ENCODE assay signal across 9 cellular contexts in the genomic region with DNA sequence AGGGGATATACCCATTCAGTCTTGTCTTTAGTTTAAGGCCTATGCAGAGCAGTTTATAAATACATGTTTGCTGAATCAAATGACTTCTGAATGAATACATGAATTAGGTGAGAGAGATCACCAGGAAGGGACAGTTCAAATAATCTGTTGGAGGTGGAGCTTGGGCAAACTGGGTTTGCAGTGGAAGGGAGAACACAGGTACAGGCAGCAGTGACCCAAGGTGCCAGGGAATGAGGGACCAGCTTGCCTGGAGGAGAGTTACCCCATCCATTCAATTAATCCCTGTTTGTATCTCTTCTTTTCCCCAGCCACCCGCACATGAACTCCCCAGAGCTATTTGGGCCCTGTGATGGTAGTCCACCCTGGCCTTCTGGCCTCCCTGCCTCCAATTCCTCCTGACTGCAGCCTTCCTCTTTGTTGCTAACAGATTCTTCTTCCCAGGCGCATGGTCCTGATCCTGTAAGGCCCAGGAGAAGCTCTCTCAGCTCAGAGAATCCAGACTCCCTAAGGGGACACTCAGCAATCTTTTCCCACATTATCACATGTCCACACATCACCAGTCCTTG. TPM values are rescaled to one million over a fixed set of nuclear protein-coding genes. Genes with fewer than 3 reads are reported as not detected.
DNase-seq lines count a peak whose midpoint lies in the region; ATAC-seq and TF ChIP-seq lines count a peak whose summit lies in the region.
"Had no signal": no experiment of that assay in that cellular context is flagged by ENCODE, and none has a peak within 500 bp of the region (broad histone marks: within the 10 kb centered on the region; RNA-seq: fewer than 3 reads in every experiment).

No MANE protein-coding gene starts in this region.

- H3K27me3 ChIP-seq in GM23248 (replicated peaks; ENCODE audit: insufficient read depth): no peaks in the 10 kb centered on the region

- H3K36me3 ChIP-seq in GM23248 (ENCODE audit: low read depth): no peaks in the 10 kb centered on the region

- in situ Hi-C loops in GM23248 (cut with MboI): no loop called here

- no peak overlapping the region for H3K9ac ChIP-seq in GM23248

- peak; percentile 9 for DNase-seq in DMS 273 (lab: John Stamatoyannopoulos, UW; ENCODE audit: unreplicated experiment)
- DNase-seq in DMS 273 treated with DMSO at 0.1 percent for 48 hours (lab: John Stamatoyannopoulos, UW): no peak
- DNase-seq in GM23248: peak; percentile 13
- DNase-seq in activated naive CD8-positive, alpha-beta T cell treated with anti-CD3 and anti-CD28 coated beads for 36 hours: no peak
- no peak for DNase-seq in natural killer cell
- DNase-seq in RKO (ENCODE audit: low spot score): no peak
- no peak for DNase-seq in NCI-H2081 treated with DMSO at 0.1 percent for 48 hours (lab: John Stamatoyannopoulos, UW)

- H3K79me2 ChIP-seq in GM23248 (ENCODE audit: insufficient read depth): peaks cover 15% of the 10 kb centered on the region

- no peak overlapping the region for H2AFZ ChIP-seq in GM23248

- 100% methylated on average over 2 of the region's 2 CpGs for WGBS in GM23248 (ENCODE audit: low coverage in 1 of 2, low lambda C conversion rate in 2 of 2, missing lambda C conversion rate in 2 of 2), 2 experiments

- no peak overlapping the region for H3K4me2 ChIP-seq in GM23248 (ENCODE audit: unreplicated experiment)

- no peak overlapping the region for H3K4me3 ChIP-seq in GM23248

- intact Hi-C loops in natural killer cell (cut with micrococcal nuclease): no loop called here

- H3K27ac Mint-ChIP-seq in activated naive CD8-positive, alpha-beta T cell treated with anti-CD3 and anti-CD28 coated beads for 36 hours: no peak overlapping the region
- peak overlapping the region; percentile 82 to 90 for H3K27ac Mint-ChIP-seq in natural killer cell

- H3K4me1 Mint-ChIP-seq in activated naive CD8-positive, alpha-beta T cell treated with anti-CD3 and anti-CD28 coated beads for 36 hours: peaks cover 30% of the 10 kb centered on the region
- H3K4me1 Mint-ChIP-seq in natural killer cell: peaks cover 63 to 71% of the 10 kb centered on the region in 2 donors

- ATAC-seq in natural killer cell (no peak), GM21515 (IDR thresholded peaks at IDR 0.05; ENCODE audit: unreplicated experiment) (no peak)

- H3K4me1 ChIP-seq in GM23248 (ENCODE audit: insufficient read depth): peaks cover 14% of the 10 kb centered on the region; the same call in 1 of the 2 replicates

- no peak overlapping the region for H3K27ac ChIP-seq in GM23248
- H3K27ac ChIP-seq: 22Rv1 had no signal

- peaks cover 18% of the 10 kb centered on the region for H3K36me3 Mint-ChIP-seq in activated naive CD8-positive, alpha-beta T cell treated with anti-CD3 and anti-CD28 coated beads for 36 hours
- peaks cover 5% of the 10 kb centered on the region for H3K36me3 Mint-ChIP-seq in natural killer cell

- no peaks in the 10 kb centered on the region for H4K20me1 ChIP-seq in GM23248 (ENCODE audit: insufficient read depth)

- peaks cover 9% of the 10 kb centered on the region for H3K9me3 Mint-ChIP-seq in activated naive CD8-positive, alpha-beta T cell treated with anti-CD3 and anti-CD28 coated beads for 36 hours
- peaks cover 3 to 4% of the 10 kb centered on the region in 2 donors for H3K9me3 Mint-ChIP-seq in natural killer cell

- no peaks in the 10 kb centered on the region for H3K9me3 ChIP-seq in GM23248 (ENCODE audit: low read depth)

- TF ChIP-seq CTCF in natural killer cell (IDR thresholded peaks at IDR 0.05): no peak

- H3F3A ChIP-seq in GM23248 (ENCODE audit: insufficient read depth): no peaks in the 10 kb centered on the region

- peaks cover 13% of the 10 kb centered on the region for H3K27me3 Mint-ChIP-seq in activated naive CD8-positive, alpha-beta T cell treated with anti-CD3 and anti-CD28 coated beads for 36 hours
- peaks cover 0 to 3% of the 10 kb centered on the region in 2 donors for H3K27me3 Mint-ChIP-seq in natural killer cell (ENCODE audit: low read depth in 2 of 2)

- H3K9me2 ChIP-seq in GM23248 (ENCODE audit: insufficient read depth): no peaks in the 10 kb centered on the region

- H3K4me3 Mint-ChIP-seq in activated naive CD8-positive, alpha-beta T cell treated with anti-CD3 and anti-CD28 coated beads for 36 hours: peak overlapping the region; percentile 77
- peak overlapping the region; percentile 86 for H3K4me3 Mint-ChIP-seq in natural killer cell

RNA-seq across cellular contexts. Expression of gene CD58, which starts 1.8 kb away (rescaled TPM):
- total RNA-seq in GM23248 (2014; rRNA removed; shearing (Covaris generic)): 14.1 and 16.9 TPM in 2 replicates
- polyA plus RNA-seq in GM23248 (2016; fragmentation: Nextera tagmentation; extraction: Ambion mirVana): 30.0 and 31.7 TPM in 2 replicates
- 1 to 10 TPM; 8.1 to 8.2 TPM for total RNA-seq in activated naive CD8-positive, alpha-beta T cell treated with anti-CD3 and anti-CD28 coated beads for 36 hours
- total RNA-seq in natural killer cell: 10 to 100 TPM; 27.4 to 34.0 (median 28.6) TPM

Comparison
In these comparisons a context has a peak if more than half of its experiments do, and no peak if none do; other contexts are left out.
1. DNase-seq: peak in DMS 273 (single experiment) and GM23248 (single experiment); none in DMS 273 treated with DMSO at 0.1 percent for 48 hours (single experiment), activated naive CD8-positive, alpha-beta T cell treated with anti-CD3 and anti-CD28 coated beads for 36 hours (single experiment), natural killer cell (single experiment), RKO (single experiment) and NCI-H2081 treated with DMSO at 0.1 percent for 48 hours (single experiment).